ENCODE assay signal across 8 cellular contexts in genomic region chr12:102883204-102883799, GRCh38. TPM values are rescaled to one million over a fixed set of nuclear protein-coding genes. Genes with fewer than 3 reads are reported as not detected.
DNase-seq lines count a peak whose midpoint lies in the region; ATAC-seq and TF ChIP-seq lines count a peak whose summit lies in the region.

No MANE protein-coding gene starts in this region.

- H3K27me3 Mint-ChIP-seq in CD14-positive monocyte (ENCODE audit: low read depth in 3 of 3) (peaks cover 0 to 4% (median 2%) of the 10 kb centered on the region in 3 donors), activated B cell treated with CpG ODN at 0.5 μM for 24 hours (peaks cover 18% of the 10 kb centered on the region)

- TF ChIP-seq CTCF in CD14-positive monocyte (IDR thresholded peaks at IDR 0.05) (peak; percentile 36), activated B cell treated with CpG ODN at 0.5 μM for 24 hours (IDR thresholded peaks at IDR 0.05) (no peak), lung (IDR thresholded peaks at IDR 0.05; ENCODE audit: control extremely low read depth, extremely low read depth) (peak; percentile 24)

- H3K9me3 ChIP-seq in lung (ENCODE audit: control insufficient read depth in 2 of 2, insufficient read depth in 1 of 2, low read length in 1 of 2), result no peaks in the 10 kb centered on the region

- H3K27ac ChIP-seq in lung (ENCODE audit: low read depth in 1 of 2, low read length in 1 of 2), result no peak overlapping the region
- H3K27ac ChIP-seq in substantia nigra (ENCODE audit: low read depth, low read length, poor library complexity, severe bottlenecking), result no peak overlapping the region

- H3K4me1 Mint-ChIP-seq in CD14-positive monocyte, result no peaks in the 10 kb centered on the region
- H3K4me1 Mint-ChIP-seq in activated B cell treated with CpG ODN at 0.5 μM for 24 hours, result peaks cover 3% of the 10 kb centered on the region

- intact Hi-C loops in CD14-positive monocyte (cut with micrococcal nuclease) (no loop called here), activated B cell treated with CpG ODN at 0.5 μM for 24 hours (cut with micrococcal nuclease) (loop anchor here (1.0 to 2.0 kb wide), 4 partner anchors 65 to 665 kb away; no protein-coding TSS in a partner anchor)

- H3K4me1 ChIP-seq in lung (ENCODE audit: control insufficient read depth in 2 of 2, insufficient read depth in 2 of 2, low read length in 2 of 2), result no peaks in the 10 kb centered on the region

- H3K4me3 ChIP-seq in lung, result no peak overlapping the region

- DNase-seq in CD14-positive monocyte (ENCODE audit: low spot score) (no peak), NCI-H2029 (lab: John Stamatoyannopoulos, UW) (peak; percentile 60), activated B cell treated with CpG ODN at 0.5 μM for 24 hours (peak; percentile 33), dedifferentiated amniotic fluid mesenchymal stem cell (ENCODE audit: extremely low spot score) (peak; percentile 49), lung (ENCODE audit: low spot score) (peak; percentile 49), substantia nigra (lab: John Stamatoyannopoulos, UW) (peak in 32 of 49 donors; percentile 3 to 53 (median 30)), NCI-H446 treated with DMSO at 0.1 percent for 48 hours (lab: John Stamatoyannopoulos, UW) (no peak)

- H3K36me3 ChIP-seq in lung (ENCODE audit: control insufficient read depth in 2 of 2, insufficient read depth in 2 of 2, low read length in 2 of 2), result no peaks in the 10 kb centered on the region

- CTCF ChIA-PET in activated B cell treated with CpG ODN at 0.5 μM for 24 hours (lab: Charles Lee), result interaction anchor here (0.6 to 3.6 kb wide), 23 partner anchors 7 to 786 kb away, joined by 3 to 113 read pairs (median 4); no protein-coding TSS in a partner anchor

- H3K9me3 Mint-ChIP-seq in CD14-positive monocyte (no peaks in the 10 kb centered on the region), activated B cell treated with CpG ODN at 0.5 μM for 24 hours (no peaks in the 10 kb centered on the region)

- H3K27ac Mint-ChIP-seq in CD14-positive monocyte (no peak overlapping the region), activated B cell treated with CpG ODN at 0.5 μM for 24 hours (no peak overlapping the region)

- H3K4me3 Mint-ChIP-seq in CD14-positive monocyte (no peak overlapping the region), activated B cell treated with CpG ODN at 0.5 μM for 24 hours (no peak overlapping the region)

- H3K27me3 ChIP-seq in lung (ENCODE audit: control insufficient read depth, insufficient read depth), result no peaks in the 10 kb centered on the region

- POLR2A ChIA-PET in activated B cell treated with CpG ODN at 0.5 μM for 24 hours (lab: Charles Lee), result interaction anchor here (0.6 kb wide), 1 partner anchor 419 kb away, joined by 5 read pairs; no protein-coding TSS in a partner anchor

- ATAC-seq in GM19452 (IDR thresholded peaks at IDR 0.05; ENCODE audit: unreplicated experiment), result peak; percentile 51
- peak; percentile 60 for ATAC-seq in activated B cell treated with CpG ODN at 0.5 μM for 24 hours (ENCODE audit: low read depth)
- ATAC-seq in lung (ENCODE audit: insufficient read depth, low FRiP score), result peak; percentile 61

- H3K36me3 Mint-ChIP-seq in CD14-positive monocyte, result no peaks in the 10 kb centered on the region
- no peaks in the 10 kb centered on the region for H3K36me3 Mint-ChIP-seq in activated B cell treated with CpG ODN at 0.5 μM for 24 hours (ENCODE audit: low read depth)

- WGBS in lung, 2 donors, result 30 to 37% methylated on average over 8 of the region's 8 CpGs

RNA-seq across cellular contexts. Expression of gene PAH, which starts 33.7 kb away (rescaled TPM):
- not detected for polyA plus RNA-seq in CD14-positive monocyte
- not detected in 2 replicates for total RNA-seq in activated B cell treated with CpG ODN at 0.5 μM for 24 hours
- total RNA-seq in lung, result under 1 TPM; 0.57 to 0.64 TPM
- under 1 TPM in 1 of 2 donors, not detected in 1; 0.06 TPM for polyA plus RNA-seq in lung

Comparison
In these comparisons a context has a peak if more than half of its experiments do, and no peak if none do; other contexts are left out.
1. DNase-seq: peak in NCI-H2029 (single experiment), activated B cell treated with CpG ODN at 0.5 μM for 24 hours (single experiment), dedifferentiated amniotic fluid mesenchymal stem cell (single experiment), lung (single experiment) and substantia nigra (32 of 49); none in CD14-positive monocyte (single experiment) and NCI-H446 treated with DMSO at 0.1 percent for 48 hours (single experiment).
2. Peak in every context shown above with its lines, with median percentiles within 50 percentile points of each other: ATAC-seq.